ENCODE assay signal across 8 cellular contexts in the genomic region with DNA sequence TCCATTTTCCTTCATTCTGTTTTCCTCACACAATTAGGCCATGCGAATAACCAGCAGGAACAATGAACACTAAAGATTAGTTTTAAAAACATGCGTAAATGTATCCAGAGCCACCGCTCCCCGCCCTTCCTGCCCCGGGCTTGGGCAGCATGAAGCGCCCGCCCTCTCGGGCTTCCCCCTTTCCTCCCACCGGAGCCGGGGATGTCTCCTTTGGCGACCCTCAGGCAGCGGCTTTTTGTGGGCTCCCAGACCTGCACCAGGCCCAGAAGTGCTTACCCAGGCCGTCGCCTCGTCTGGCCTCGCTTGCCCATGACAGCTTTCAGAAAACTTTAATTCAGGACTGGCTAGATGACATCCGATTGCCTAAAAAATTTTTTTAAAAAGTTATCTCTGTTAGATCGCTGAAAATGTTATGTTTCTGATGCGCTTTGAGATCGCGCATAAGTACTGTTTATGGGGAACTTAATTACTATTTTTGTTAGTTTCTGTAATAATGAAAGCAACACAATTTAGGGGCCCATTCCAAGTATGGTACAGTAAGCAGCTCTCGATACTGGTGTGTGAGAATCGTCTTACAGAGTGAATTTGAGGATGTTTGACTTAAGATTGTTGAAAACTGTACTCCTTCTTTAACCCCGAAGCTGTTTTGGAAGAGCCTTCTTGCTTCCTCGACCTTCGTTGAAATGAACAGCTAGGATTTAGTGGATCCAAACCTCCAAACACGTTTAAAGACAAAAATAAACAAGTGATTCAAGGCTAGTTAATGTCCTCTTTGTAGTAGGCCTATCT. TPM values are rescaled to one million over a fixed set of nuclear protein-coding genes. Genes with fewer than 3 reads are reported as not detected.
A peak's percentile ranks its signal among the peaks of the same experiment; 100 is the strongest.
DNase-seq lines count a peak whose midpoint lies in the region; ATAC-seq and TF ChIP-seq lines count a peak whose summit lies in the region.

No MANE protein-coding gene starts in this region.

- H3K9me3 ChIP-seq in T-helper 17 cell (ENCODE audit: control insufficient read depth, low read length, poor library complexity, severe bottlenecking) (no peaks in the 10 kb centered on the region), tibial nerve (no peaks in the 10 kb centered on the region)
- no peaks in the 10 kb centered on the region for H3K9me3 ChIP-seq in effector memory CD4-positive, alpha-beta T cell (ENCODE audit: control insufficient read depth, low read length)

- peak overlapping the region; percentile 72 for H3K18ac ChIP-seq in mesendoderm (ENCODE audit: low read length)

- no peak overlapping the region for H4K8ac ChIP-seq in mesendoderm (ENCODE audit: low read depth, low read length)

- no peak overlapping the region for H2AK5ac ChIP-seq in mesendoderm (ENCODE audit: low read length)

- DNase-seq in GF-D8 (lab: John Stamatoyannopoulos, UW) (peak; percentile 19), HT1080 (ENCODE audit: low read depth) (peak; percentile 34), T-helper 17 cell (peak in 1 of 3 donors; percentile 12), mesendoderm (peak; percentile 54), tibial nerve (ENCODE audit: low spot score in 2 of 2) (peak; percentile 19 to 40), middle frontal gyrus (ENCODE audit: extremely low spot score, low spot score) (no peak)
- no peak for DNase-seq in effector memory CD4-positive, alpha-beta T cell

- WGBS in mesendoderm (ENCODE audit: extremely low coverage, insufficient coverage, low lambda C conversion rate), result no CpG with 5 or more reads among the region's 27 CpGs
- 3 to 7% methylated on average over 25 to 27 of the region's 27 CpGs for WGBS in tibial nerve, 2 donors

- no peaks in the 10 kb centered on the region for H3K36me3 ChIP-seq in effector memory CD4-positive, alpha-beta T cell (ENCODE audit: control insufficient read depth, insufficient read depth, low read length)
- H3K36me3 ChIP-seq in mesendoderm (ENCODE audit: control insufficient read depth, insufficient read depth, low read length) (no peaks in the 10 kb centered on the region), tibial nerve (no peaks in the 10 kb centered on the region)

- H3K4me3 ChIP-seq in effector memory CD4-positive, alpha-beta T cell (ENCODE audit: insufficient read depth, low read depth, low read length, poor library complexity, severe bottlenecking), result peak overlapping the region; percentile 71
- H3K4me3 ChIP-seq in mesendoderm (ENCODE audit: low read length) (peak overlapping the region; percentile 78), tibial nerve (peak overlapping the region; percentile 72 to 91 (median 86))

- TF ChIP-seq POLR2A in tibial nerve (IDR thresholded peaks at IDR 0.05), result no peak

- peak overlapping the region; percentile 81 for H3K4me3 Mint-ChIP-seq in T-helper 17 cell

- H3K27ac ChIP-seq in effector memory CD4-positive, alpha-beta T cell (ENCODE audit: insufficient read depth, low read length, poor library complexity, severe bottlenecking), result no peak overlapping the region
- H3K27ac ChIP-seq in mesendoderm (ENCODE audit: low read depth, low read length) (peak overlapping the region; percentile 31), tibial nerve (peak overlapping the region; percentile 88 to 96 (median 93))

- no peak overlapping the region for H3K4ac ChIP-seq in mesendoderm (ENCODE audit: low read depth, low read length)

- peaks cover 3% of the 10 kb centered on the region for H3K79me2 ChIP-seq in mesendoderm (ENCODE audit: control insufficient read depth, insufficient read depth, low read length)

- peak overlapping the region; percentile 48 for H3K23ac ChIP-seq in mesendoderm (ENCODE audit: low read length)

- no peak overlapping the region for H4K5ac ChIP-seq in mesendoderm (ENCODE audit: low read length)

- peaks cover 5% of the 10 kb centered on the region for H3K79me1 ChIP-seq in mesendoderm (ENCODE audit: low read length)

- peaks cover 45% of the 10 kb centered on the region for H3K27me3 Mint-ChIP-seq in T-helper 17 cell

- H2BK120ac ChIP-seq in mesendoderm (ENCODE audit: low read depth, low read length), result no peak overlapping the region

- peak in 1 of 2 donors; percentile 24 for TF ChIP-seq EP300 in tibial nerve (IDR thresholded peaks at IDR 0.05)

- no peak overlapping the region for H2BK5ac ChIP-seq in mesendoderm (ENCODE audit: low read length)

- H3K27me3 ChIP-seq in effector memory CD4-positive, alpha-beta T cell (replicated peaks; ENCODE audit: control insufficient read depth, insufficient read depth, low read length, poor library complexity, severe bottlenecking), result no peaks in the 10 kb centered on the region
- no peaks in the 10 kb centered on the region for H3K27me3 ChIP-seq in mesendoderm (ENCODE audit: insufficient read depth, low read length, poor library complexity)
- H3K27me3 ChIP-seq in tibial nerve, result no peaks in the 10 kb centered on the region

- H3K36me3 Mint-ChIP-seq in T-helper 17 cell (ENCODE audit: low read depth), result peaks cover 7% of the 10 kb centered on the region

- peak overlapping the region; percentile 61 for H2BK15ac ChIP-seq in mesendoderm (replicated peaks; ENCODE audit: low read depth)

- peaks cover 5% of the 10 kb centered on the region for H3K4me1 ChIP-seq in effector memory CD4-positive, alpha-beta T cell (ENCODE audit: control insufficient read depth, insufficient read depth, low read length, poor library complexity, severe bottlenecking)
- no peaks in the 10 kb centered on the region for H3K4me1 ChIP-seq in mesendoderm (ENCODE audit: control insufficient read depth, low read depth, low read length)
- H3K4me1 ChIP-seq in tibial nerve, result peaks cover 0 to 19% (median 5%) of the 10 kb centered on the region in 4 donors

- H3K56ac ChIP-seq in mesendoderm (ENCODE audit: low read length), result peak overlapping the region; percentile 94

- TF ChIP-seq CTCF in tibial nerve (IDR thresholded peaks at IDR 0.05), result no peak

- peak overlapping the region; percentile 66 for H3K4me2 ChIP-seq in mesendoderm (ENCODE audit: low read length)

- peaks cover 21% of the 10 kb centered on the region for H3K4me1 Mint-ChIP-seq in T-helper 17 cell

- ATAC-seq in GM21381 (IDR thresholded peaks at IDR 0.05; ENCODE audit: unreplicated experiment) (peak; percentile 24), T-helper 17 cell (peak; percentile 42)

- H3K9ac ChIP-seq in mesendoderm (ENCODE audit: low read length), result peak overlapping the region; percentile 91

- H3K27ac Mint-ChIP-seq in T-helper 17 cell, result peak overlapping the region; percentile 27

RNA-seq across cellular contexts. Expression of gene MAP3K20, which starts 1.1 kb away (rescaled TPM):
- total RNA-seq in HT1080 (2014; rRNA removed; shearing (Covaris generic)), result 22.6 and 25.2 TPM in 2 replicates
- polyA plus RNA-seq in HT1080 (2015; cell fraction: cytosol; rRNA removed), result 26.9 and 33.6 TPM in 2 replicates
- 22.6 and 22.7 TPM in 2 replicates for polyA plus RNA-seq in HT1080 (2015; cell fraction: nucleus; rRNA removed)
- total RNA-seq in T-helper 17 cell (1 to 10 TPM; 1.7 to 4.1 TPM), tibial nerve (10 to 100 TPM; 21.9 to 32.6 (median 23.2) TPM)
- polyA plus RNA-seq in mesendoderm (2013, experiment 1 of 2), result 9.1 TPM
- 9.1 TPM for polyA plus RNA-seq in mesendoderm (2013, experiment 2 of 2)

Comparison
In these comparisons a context has a peak if more than half of its experiments do, and no peak if none do; other contexts are left out.
1. DNase-seq: peak in GF-D8 (single experiment), HT1080 (single experiment), mesendoderm (single experiment) and tibial nerve (2 of 2); none in effector memory CD4-positive, alpha-beta T cell (0 of 3) and middle frontal gyrus (single experiment).
2. Peak in every context shown above with its lines, with median percentiles within 50 percentile points of each other: H3K4me3 ChIP-seq.